ENCODE assay signal across 12 cellular contexts in genomic region chr2:229297284-229297683, GRCh38. TPM values are rescaled to one million over a fixed set of nuclear protein-coding genes. Genes with fewer than 3 reads are reported as not detected.
A peak's percentile ranks its signal among the peaks of the same experiment; 100 is the strongest.
DNase-seq lines count a peak whose midpoint lies in the region; ATAC-seq, FAIRE-seq and TF ChIP-seq lines count a peak whose summit lies in the region.
"Had no signal": no experiment of that assay in that cellular context is flagged by ENCODE, and none has a peak within 500 bp of the region (broad histone marks: within the 10 kb centered on the region; RNA-seq: fewer than 3 reads in every experiment).

No MANE protein-coding gene starts in this region.

- H4K8ac ChIP-seq in H1 (ENCODE audit: extremely low read depth, insufficient read depth, low read length): no peak overlapping the region

- no peak overlapping the region for H3K4me3 ChIP-seq in H1 (ENCODE audit: extremely low read depth in 1 of 4, insufficient read depth in 2 of 4, low read depth in 3 of 4, low read length in 4 of 4)
- no peak overlapping the region for H3K4me3 ChIP-seq in pancreas
- H3K4me3 ChIP-seq: transverse colon had no signal

- FAIRE-seq in H1 (lab: Jason Lieb, UNC) (no peak), pancreas (lab: Jason Lieb, UNC) (no peak)

- no peak overlapping the region for H2BK5ac ChIP-seq in H1 (ENCODE audit: low read depth, low read length)

- H3K9me3 ChIP-seq in H1 (ENCODE audit: insufficient read depth in 2 of 2, low read depth in 1 of 2, low read length in 1 of 2) (no peaks in the 10 kb centered on the region), pancreas (no peaks in the 10 kb centered on the region)
- H3K9me3 ChIP-seq: transverse colon had no signal

- no peak overlapping the region for H3K4ac ChIP-seq in H1 (replicated peaks; ENCODE audit: insufficient read length, low read depth, low read length)

- intact Hi-C loops in pancreas (cut with DNase I): no loop called here

- no peak overlapping the region for H2BK120ac ChIP-seq in H1 (replicated peaks; ENCODE audit: low read depth, low read length)

- H3K4me2 ChIP-seq in H1 (ENCODE audit: insufficient read depth in 1 of 2, low read depth in 2 of 2, low read length in 2 of 2): no peak overlapping the region

- no peak overlapping the region for H4K5ac ChIP-seq in H1 (ENCODE audit: insufficient read length, low read depth, low read length)

- CTCF ChIA-PET in H1 (lab: Charles Lee; ENCODE audit: partially characterized antibody): interaction anchor here (0.8 to 1.5 kb wide), 4 partner anchors 10 to 290 kb away, joined by 3 to 5 read pairs (median 4); no protein-coding TSS in a partner anchor

- no peak overlapping the region for H2BK15ac ChIP-seq in H1 (ENCODE audit: low read length)

- no peak overlapping the region for H2AK5ac ChIP-seq in H1 (ENCODE audit: low read depth, low read length)

- no peaks in the 10 kb centered on the region for H3K79me1 ChIP-seq in H1 (ENCODE audit: low read depth, low read length)

- H3K9ac ChIP-seq in H1 (replicated peaks in 1 of 4; ENCODE audit: extremely low read depth in 1 of 4, low read depth in 3 of 4, low read length in 3 of 4): no peak overlapping the region

- ATAC-seq in HG03354 (IDR thresholded peaks at IDR 0.05; ENCODE audit: poor library complexity, severe bottlenecking, unreplicated experiment): peak; percentile 43
- ATAC-seq in pancreas: peak in 3 of 4 donors; percentile 29 to 65 (median 55)
- no peak for ATAC-seq in GM21526 (IDR thresholded peaks at IDR 0.05; ENCODE audit: low FRiP score, unreplicated experiment)

- DNase-seq in NCI-H345 (lab: John Stamatoyannopoulos, UW): peak; percentile 75
- DNase-seq in H1 (ENCODE audit: low read depth in 1 of 2, low spot score in 2 of 2): no peak
- DNase-seq in pancreas: no peak
- no peak for DNase-seq in NCI-H524 treated with DMSO at 0.1 percent for 48 hours (lab: John Stamatoyannopoulos, UW)
- DNase-seq in stimulated activated CD8-positive, alpha-beta memory T cell treated with anti-CD3 and anti-CD28 coated beads, Interleukin-4, amount 100 ng/mL, for 48 hours: no peak
- DNase-seq: amniotic stem cell; Karpas-422; NCI-H524; stimulated activated CD4-positive, alpha-beta T cell treated with anti-CD3 and anti-CD28 coated beads, Interleukin-12 subunit alpha, Interleukin-12 subunit beta, amount 100 ng/mL, for 4 hours; transverse colon had no signal

- H2BK20ac ChIP-seq in H1 (ENCODE audit: low read length): no peak overlapping the region

- TF ChIP-seq POLR2A in H1 (IDR thresholded peaks at IDR 0.05; ENCODE audit: control extremely low read depth in 1 of 2, low read depth in 2 of 2, low read length in 2 of 2): no peak

- TF ChIP-seq RAD21 in H1 (IDR thresholded peaks at IDR 0.05 in 1 of 2, conservative IDR thresholded peaks at IDR 0.05 in 1 of 2; ENCODE audit: low read depth in 2 of 2, low read length in 2 of 2): no peak

- H2AFZ ChIP-seq in H1 (ENCODE audit: low read length): 0 out of 2 replicates have a peak overlapping the region, but pooled peaks have one; percentile 17

- H3K4me1 ChIP-seq in H1 (replicated peaks in 1 of 4; ENCODE audit: control insufficient read depth in 3 of 4, insufficient read depth in 4 of 4, low read length in 3 of 4) (no peaks in the 10 kb centered on the region), pancreas (no peaks in the 10 kb centered on the region)
- H3K4me1 ChIP-seq: transverse colon had no signal

- POLR2A ChIA-PET in H1 (lab: Charles Lee; ENCODE audit: partially characterized antibody): no interaction called here

- no peaks in the 10 kb centered on the region for H3K27me3 ChIP-seq in H1 (replicated peaks in 1 of 4; ENCODE audit: control insufficient read depth in 3 of 4, extremely low read depth in 1 of 4, insufficient read depth in 3 of 4, low read length in 3 of 4)
- no peaks in the 10 kb centered on the region for H3K27me3 ChIP-seq in pancreas
- H3K27me3 ChIP-seq: transverse colon had no signal

- no peak for TF ChIP-seq EP300 in H1 (IDR thresholded peaks at IDR 0.05; ENCODE audit: borderline replicate concordance in 1 of 2, low read depth in 2 of 2, low read length in 2 of 2)

- TF ChIP-seq CTCF in H1 (IDR thresholded peaks at IDR 0.05; ENCODE audit: control extremely low read depth in 1 of 3, insufficient read depth in 1 of 3, low read depth in 1 of 3, low read length in 3 of 3) (no peak), pancreas (IDR thresholded peaks at IDR 0.05) (no peak)

- H3K23me2 ChIP-seq in H1 (ENCODE audit: low read depth, low read length): no peaks in the 10 kb centered on the region

- no peaks in the 10 kb centered on the region for H4K20me1 ChIP-seq in H1 (replicated peaks in 1 of 2; ENCODE audit: control insufficient read depth in 1 of 2, insufficient read depth in 2 of 2, low read length in 2 of 2)

- no peak overlapping the region for H3K23ac ChIP-seq in H1 (ENCODE audit: insufficient read length)

- H3K27ac ChIP-seq in H1 (ENCODE audit: low read depth, low read length): no peak overlapping the region
- H3K27ac ChIP-seq in pancreas: no peak overlapping the region
- H3K27ac ChIP-seq: transverse colon had no signal

- H4K91ac ChIP-seq in H1 (replicated peaks; ENCODE audit: insufficient read length, low read length): no peak overlapping the region

- no peaks in the 10 kb centered on the region for H3K79me2 ChIP-seq in H1 (ENCODE audit: control insufficient read depth in 1 of 2, insufficient read depth in 2 of 2, low read length in 2 of 2)

- 76% methylated on average over 6 of the region's 6 CpGs; no CpG with 5 or more reads in 1 of the 2 experiments for WGBS in H1 (ENCODE audit: extremely low coverage in 1 of 2, insufficient coverage in 1 of 2, insufficient read length in 1 of 2, insufficient replicate concordance in 2 of 2, low coverage in 1 of 2, low lambda C conversion rate in 2 of 2, missing lambda C conversion rate in 1 of 2), 2 experiments
- WGBS in pancreas, 2 donors: 28 to 37% methylated on average over 6 of the region's 6 CpGs

- no peak overlapping the region for H3K18ac ChIP-seq in H1 (ENCODE audit: extremely low read depth, low read length)

- H2BK12ac ChIP-seq in H1 (ENCODE audit: low read depth, low read length): no peak overlapping the region

- no peak overlapping the region for H3K56ac ChIP-seq in H1 (replicated peaks; ENCODE audit: insufficient read length, low read depth, low read length)

- no peaks in the 10 kb centered on the region for H3K36me3 ChIP-seq in H1 (ENCODE audit: control insufficient read depth in 2 of 4, insufficient read depth in 4 of 4, low read length in 3 of 4)
- H3K36me3 ChIP-seq in pancreas: no peaks in the 10 kb centered on the region
- H3K36me3 ChIP-seq: transverse colon had no signal

- no peak overlapping the region for H3K14ac ChIP-seq in H1 (ENCODE audit: insufficient read length)

TF ChIP-seq in H1, 55 proteins besides CTCF, POLR2A, EP300 and RAD21:
- TF ChIP-seq USF2 (IDR thresholded peaks at IDR 0.05; ENCODE audit: low read length) (no peak), RFX5 (IDR thresholded peaks at IDR 0.05; ENCODE audit: borderline replicate concordance, low read depth, low read length) (no peak), CTBP2 (IDR thresholded peaks at IDR 0.05; ENCODE audit: borderline replicate concordance, insufficient read depth, insufficient read length, low read length) (no peak), CEBPB (IDR thresholded peaks at IDR 0.05; ENCODE audit: low read depth, low read length) (no peak), SRF (IDR thresholded peaks at IDR 0.05; ENCODE audit: low read depth, low read length) (no peak), SP4 (IDR thresholded peaks at IDR 0.05; ENCODE audit: low read length) (no peak), CBX8 (IDR thresholded peaks at IDR 0.05; ENCODE audit: borderline replicate concordance, low read depth, low read length) (no peak), TAF7 (optimal IDR thresholded peaks at IDR 0.05; ENCODE audit: borderline replicate concordance, low read depth, low read length) (no peak), PHF8 (conservative IDR thresholded peaks at IDR 0.05; ENCODE audit: low read depth, low read length) (no peak), ZNF274 (IDR thresholded peaks at IDR 0.05; ENCODE audit: borderline replicate concordance, extremely low read depth, low read length) (no peak), EGR1 (IDR thresholded peaks at IDR 0.05; ENCODE audit: borderline replicate concordance, low read depth, low read length) (no peak), CHD2 (IDR thresholded peaks at IDR 0.05; ENCODE audit: low read length) (no peak), SIRT6 (IDR thresholded peaks at IDR 0.05; ENCODE audit: low read length) (no peak), RXRA (IDR thresholded peaks at IDR 0.05; ENCODE audit: insufficient read depth, low read depth, low read length) (no peak), KDM5A (IDR thresholded peaks at IDR 0.05; ENCODE audit: low read length) (no peak), SP2 (IDR thresholded peaks at IDR 0.05; ENCODE audit: low read length) (no peak)

RNA-seq across cellular contexts. Expression of gene PID1, which starts 26.2 kb away (rescaled TPM):
- 2.9 and 3.3 TPM in 2 replicates for total RNA-seq in H1 (2021; fragmentation: NEBNext Ultra II Directional; extraction: Animal tissue kit (Norgen Biotek cat#: 25700))
- polyA plus RNA-seq in H1 (2011; rRNA removed) (1.5 and 2.8 TPM in 2 replicates), pancreas (1 to 10 TPM; 4.8 to 5.0 TPM)
- polyA plus RNA-seq in H1 (2011; cell fraction: cytosol; rRNA removed): 2.3 TPM
- polyA plus RNA-seq in H1 (2011; cell fraction: nucleus; rRNA removed): 2.9 TPM
- polyA plus RNA-seq in H1 (2012, experiment 1 of 2): 1.7 to 2.9 TPM (median 2.2 TPM) in 4 replicates
- polyA plus RNA-seq in H1 (2012, experiment 2 of 2): 0.81 TPM
- 1.4 TPM for polyA plus RNA-seq in H1 (2013, experiment 1 of 2)
- polyA plus RNA-seq in H1 (2013, experiment 2 of 2): 1.5 TPM
- polyA minus RNA-seq in H1 (2011; rRNA and poly(A)+ RNA removed): 4.8 and 6.7 TPM in 2 replicates
- 5.4 TPM for polyA minus RNA-seq in H1 (2011; cell fraction: cytosol; rRNA and poly(A)+ RNA removed)
- polyA minus RNA-seq in H1 (2011; cell fraction: nucleus; rRNA and poly(A)+ RNA removed): 3.8 TPM
- 10 to 100 TPM in 1 of 6 donors, 1 to 10 TPM in 5; 2.9 to 13.5 (median 4.0) TPM for total RNA-seq in pancreas
